10 cellular contexts compared by ENCODE assay signal in the genomic region with DNA sequence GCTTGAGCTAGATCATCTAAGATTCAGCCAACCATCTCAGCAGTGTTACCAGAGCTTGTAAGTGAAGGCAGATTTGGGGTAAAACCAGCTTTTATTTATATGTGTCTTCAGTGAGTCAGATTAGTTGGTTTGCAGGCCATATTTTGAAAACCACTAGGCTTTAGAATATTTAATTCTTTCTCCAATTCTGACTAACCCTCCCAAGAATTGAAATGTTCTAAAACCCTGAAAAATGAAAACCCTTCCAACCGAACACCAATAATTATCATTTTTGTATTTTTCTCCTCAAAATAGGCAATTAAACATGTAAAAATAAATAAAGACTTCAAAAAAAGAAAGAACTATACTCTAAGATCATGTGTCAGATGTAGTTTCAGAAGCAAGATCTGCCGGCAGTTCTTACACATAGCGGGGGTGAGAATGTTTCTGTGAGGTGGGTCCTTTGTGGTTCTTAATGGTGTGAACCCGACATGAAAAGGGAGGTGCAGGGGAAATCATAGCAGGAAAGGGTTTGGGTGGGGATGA. TPM values are rescaled to one million over a fixed set of nuclear protein-coding genes. Genes with fewer than 3 reads are reported as not detected.
DNase-seq lines count a peak whose midpoint lies in the region; ATAC-seq lines count a peak whose summit lies in the region.
"Had no signal": no experiment of that assay in that cellular context is flagged by ENCODE, and none has a peak within 500 bp of the region (broad histone marks: within the 10 kb centered on the region; RNA-seq: fewer than 3 reads in every experiment).

No MANE protein-coding gene starts in this region.

- DNase-seq in activated T-cell treated with anti-CD3 and anti-CD28 coated beads, Interleukin-2, amount 50 U/mL, for 24 hours = no peak
- no peak for DNase-seq in activated T-cell treated with anti-CD3 and anti-CD28 coated beads, Interleukin-2, amount 50 U/mL, for 48 hours
- DNase-seq in activated CD4-positive, alpha-beta memory T cell treated with anti-CD3 and anti-CD28 coated beads for 36 hours = peak; percentile 54
- DNase-seq in stimulated activated CD8-positive, alpha-beta memory T cell treated with anti-CD3 and anti-CD28 coated beads, Interleukin-4, amount 100 ng/mL, for 48 hours = peak; percentile 48
- DNase-seq in ureter (ENCODE audit: low spot score) (no peak), NCI-H1092 treated with DMSO at 0.1 percent for 48 hours (lab: John Stamatoyannopoulos, UW) (no peak)
- DNase-seq: left colon, NCI-H226 had no signal

- peaks cover 22% of the 10 kb centered on the region for H3K4me1 Mint-ChIP-seq in activated T-cell treated with anti-CD3 and anti-CD28 coated beads, Interleukin-2, amount 50 U/mL, for 24 hours (ENCODE audit: low read depth)
- H3K4me1 Mint-ChIP-seq in activated CD4-positive, alpha-beta memory T cell treated with anti-CD3 and anti-CD28 coated beads for 36 hours (ENCODE audit: low read depth) = peaks cover 20% of the 10 kb centered on the region

- POLR2A ChIA-PET in activated CD4-positive, alpha-beta memory T cell treated with anti-CD3 and anti-CD28 coated beads for 36 hours (lab: Charles Lee) = interaction anchor here (0.9 kb wide), 1 partner anchor 9 kb away, joined by 6 read pairs; no protein-coding TSS in a partner anchor

- ATAC-seq in GM21786 (IDR thresholded peaks at IDR 0.05; ENCODE audit: unreplicated experiment) = peak; percentile 49
- no peak for ATAC-seq in HG02840 (IDR thresholded peaks at IDR 0.05; ENCODE audit: low FRiP score, unreplicated experiment)
- ATAC-seq: left colon had no signal

- peak overlapping the region; percentile 79 for H3K27ac Mint-ChIP-seq in activated T-cell treated with anti-CD3 and anti-CD28 coated beads, Interleukin-2, amount 50 U/mL, for 24 hours
- H3K27ac Mint-ChIP-seq in activated CD4-positive, alpha-beta memory T cell treated with anti-CD3 and anti-CD28 coated beads for 36 hours = no peak overlapping the region

- H3K4me3 Mint-ChIP-seq in activated T-cell treated with anti-CD3 and anti-CD28 coated beads, Interleukin-2, amount 50 U/mL, for 24 hours = peak overlapping the region; percentile 30
- no peak overlapping the region for H3K4me3 Mint-ChIP-seq in activated CD4-positive, alpha-beta memory T cell treated with anti-CD3 and anti-CD28 coated beads for 36 hours

- CTCF ChIA-PET in activated CD4-positive, alpha-beta memory T cell treated with anti-CD3 and anti-CD28 coated beads for 36 hours (lab: Charles Lee) = interaction anchor here (0.8 to 1.7 kb wide), 4 partner anchors 9 to 84 kb away, joined by 3 to 11 read pairs (median 4); no protein-coding TSS in a partner anchor

- intact Hi-C loops in activated CD4-positive, alpha-beta memory T cell treated with anti-CD3 and anti-CD28 coated beads for 36 hours (cut with micrococcal nuclease) = loop anchor here (1.0 kb wide), 2 partner anchors 8 kb away; no protein-coding TSS in a partner anchor

- peaks cover 9% of the 10 kb centered on the region for H3K27me3 Mint-ChIP-seq in activated T-cell treated with anti-CD3 and anti-CD28 coated beads, Interleukin-2, amount 50 U/mL, for 24 hours
- peaks cover 5% of the 10 kb centered on the region for H3K27me3 Mint-ChIP-seq in activated CD4-positive, alpha-beta memory T cell treated with anti-CD3 and anti-CD28 coated beads for 36 hours

- H3K36me3 Mint-ChIP-seq in activated T-cell treated with anti-CD3 and anti-CD28 coated beads, Interleukin-2, amount 50 U/mL, for 24 hours (ENCODE audit: low read depth) = no peaks in the 10 kb centered on the region
- H3K36me3 Mint-ChIP-seq in activated CD4-positive, alpha-beta memory T cell treated with anti-CD3 and anti-CD28 coated beads for 36 hours = no peaks in the 10 kb centered on the region

- no peaks in the 10 kb centered on the region for H3K9me3 Mint-ChIP-seq in activated T-cell treated with anti-CD3 and anti-CD28 coated beads, Interleukin-2, amount 50 U/mL, for 24 hours
- H3K9me3 Mint-ChIP-seq in activated CD4-positive, alpha-beta memory T cell treated with anti-CD3 and anti-CD28 coated beads for 36 hours = no peaks in the 10 kb centered on the region

RNA-seq across cellular contexts. Expression of gene PLEK, which starts 14.2 kb away (rescaled TPM):
- total RNA-seq in activated CD4-positive, alpha-beta memory T cell treated with anti-CD3 and anti-CD28 coated beads for 36 hours = 1 to 10 TPM; 6.9 to 7.6 TPM
- total RNA-seq in ureter = 3.7 TPM

RNA-seq across cellular contexts. Expression of gene CNRIP1, which starts 59.5 kb away (rescaled TPM):
- not detected for total RNA-seq in activated CD4-positive, alpha-beta memory T cell treated with anti-CD3 and anti-CD28 coated beads for 36 hours
- 16.2 TPM for total RNA-seq in ureter

Comparison
In these comparisons a context has a peak if more than half of its experiments do, and no peak if none do; other contexts are left out.
1. DNase-seq: peak in activated CD4-positive, alpha-beta memory T cell treated with anti-CD3 and anti-CD28 coated beads for 36 hours (single experiment) and stimulated activated CD8-positive, alpha-beta memory T cell treated with anti-CD3 and anti-CD28 coated beads, Interleukin-4, amount 100 ng/mL, for 48 hours (single experiment); none in activated T-cell treated with anti-CD3 and anti-CD28 coated beads, Interleukin-2, amount 50 U/mL, for 24 hours (single experiment), activated T-cell treated with anti-CD3 and anti-CD28 coated beads, Interleukin-2, amount 50 U/mL, for 48 hours (0 of 2), ureter (single experiment) and NCI-H1092 treated with DMSO at 0.1 percent for 48 hours (single experiment).
2. RNA of gene CNRIP1, which starts 59.5 kb away (total RNA-seq): 16.2 TPM in ureter (single experiment); not detected in activated CD4-positive, alpha-beta memory T cell treated with anti-CD3 and anti-CD28 coated beads for 36 hours; every median in the first group is over 10 times any median in the second.